In genomic region chr5:91091471-91092234, GRCh38 we compare ENCODE assay signal across 16 cellular contexts.
"Had no signal": no experiment of that assay in that cellular context is flagged by ENCODE, and none has a peak within 500 bp of the region (broad histone marks: within the 10 kb centered on the region; RNA-seq: fewer than 3 reads in every experiment).

No MANE protein-coding gene starts in this region.

- H3K27ac Mint-ChIP-seq: naive thymus-derived CD4-positive, alpha-beta T cell; type B pancreatic cell had no signal

- H3K4me3 ChIP-seq: colonic mucosa, stomach, thoracic aorta had no signal

- H3K27ac ChIP-seq: colonic mucosa, foreskin keratinocyte, neutrophil, stomach, thoracic aorta had no signal

- H3K27me3 ChIP-seq: colonic mucosa, foreskin keratinocyte, neutrophil, stomach had no signal

- H3K4me3 Mint-ChIP-seq: naive thymus-derived CD4-positive, alpha-beta T cell; type B pancreatic cell had no signal

- ATAC-seq: foreskin keratinocyte; left colon; naive thymus-derived CD4-positive, alpha-beta T cell; right cardiac atrium had no signal

- H3K9me3 ChIP-seq: colonic mucosa, neutrophil, stomach, thoracic aorta had no signal

- H3K4me1 Mint-ChIP-seq: naive thymus-derived CD4-positive, alpha-beta T cell had no signal

- H3K27me3 Mint-ChIP-seq: type B pancreatic cell had no signal

- H3K36me3 ChIP-seq: colonic mucosa, neutrophil, stomach, thoracic aorta had no signal

- H3K4me1 ChIP-seq: colonic mucosa, foreskin keratinocyte had no signal

- DNase-seq: colonic mucosa; dermis blood vessel endothelial cell; erythroblast; foreskin keratinocyte; left colon; naive thymus-derived CD4-positive, alpha-beta T cell; posterior cingulate gyrus; right cardiac atrium; small intestine; stimulated activated CD4-positive, alpha-beta T cell treated with anti-CD3 and anti-CD28 coated beads, Interleukin-12 subunit alpha, Interleukin-12 subunit beta, amount 100 ng/mL, for 4 hours; stimulated activated naive CD4-positive, alpha-beta T cell; stomach; substantia nigra had no signal

- H3K9me3 Mint-ChIP-seq: naive thymus-derived CD4-positive, alpha-beta T cell; type B pancreatic cell had no signal

- H3K36me3 Mint-ChIP-seq: naive thymus-derived CD4-positive, alpha-beta T cell; type B pancreatic cell had no signal
